In genomic region chr16:11583171-11583570, GRCh38 we compare ENCODE assay signal across 10 cellular contexts. TPM values are rescaled to one million over a fixed set of nuclear protein-coding genes. Genes with fewer than 3 reads are reported as not detected.
A peak's percentile ranks its signal among the peaks of the same experiment; 100 is the strongest.
DNase-seq lines count a peak whose midpoint lies in the region; ATAC-seq, FAIRE-seq and TF ChIP-seq lines count a peak whose summit lies in the region.
"Had no signal": no experiment of that assay in that cellular context is flagged by ENCODE, and none has a peak within 500 bp of the region (broad histone marks: within the 10 kb centered on the region; RNA-seq: fewer than 3 reads in every experiment).

No MANE protein-coding gene starts in this region.

- peak overlapping the region; percentile 65 for H3K4me3 Mint-ChIP-seq in activated CD4-positive, alpha-beta T cell treated with anti-CD3 and anti-CD28 coated beads, Interleukin-2, amount 10 ng/mL, durations not matched to agents 7 days and 5 days
- H3K4me3 Mint-ChIP-seq in activated T-helper 1 cell treated with anti-CD3 and anti-CD28 coated beads, Interleukin-12 subunit alpha, Interleukin-12 subunit beta, Interleukin-2, Interleukin-4 antibody, amounts not matched to agents 30 ng/mL and 10 ng/mL and 1 ng/mL, durations not matched to agents 14 hours and 24 hours and 36 hours, result peak overlapping the region; percentile 84

- WGBS in thyroid gland, 2 donors, result 71 to 86% methylated on average over 7 of the region's 7 CpGs

- H3K36me3 Mint-ChIP-seq in activated CD4-positive, alpha-beta T cell treated with anti-CD3 and anti-CD28 coated beads, Interleukin-2, amount 10 ng/mL, durations not matched to agents 7 days and 5 days (ENCODE audit: low read depth), result peaks cover 50% of the 10 kb centered on the region
- peaks cover 42% of the 10 kb centered on the region for H3K36me3 Mint-ChIP-seq in activated T-helper 1 cell treated with anti-CD3 and anti-CD28 coated beads, Interleukin-12 subunit alpha, Interleukin-12 subunit beta, Interleukin-2, Interleukin-4 antibody, amounts not matched to agents 30 ng/mL and 10 ng/mL and 1 ng/mL, durations not matched to agents 14 hours and 24 hours and 36 hours (ENCODE audit: low read depth)

- H3K4me3 ChIP-seq in kidney (ENCODE audit: low read length in 2 of 2) (peak overlapping the region; percentile 2 to 16), thyroid gland (replicated peaks in 1 of 3) (no peak overlapping the region)

- H3K9me3 Mint-ChIP-seq in activated CD4-positive, alpha-beta T cell treated with anti-CD3 and anti-CD28 coated beads, Interleukin-2, amount 10 ng/mL, durations not matched to agents 7 days and 5 days, result no peaks in the 10 kb centered on the region
- H3K9me3 Mint-ChIP-seq in activated T-helper 1 cell treated with anti-CD3 and anti-CD28 coated beads, Interleukin-12 subunit alpha, Interleukin-12 subunit beta, Interleukin-2, Interleukin-4 antibody, amounts not matched to agents 30 ng/mL and 10 ng/mL and 1 ng/mL, durations not matched to agents 14 hours and 24 hours and 36 hours, result no peaks in the 10 kb centered on the region

- H3K36me3 ChIP-seq in kidney (ENCODE audit: control insufficient read depth in 1 of 2, insufficient read depth in 2 of 2, low read length in 2 of 2), result no peaks in the 10 kb centered on the region
- no peaks in the 10 kb centered on the region for H3K36me3 ChIP-seq in thyroid gland

- no peak for TF ChIP-seq CTCF in kidney (IDR thresholded peaks at IDR 0.05; ENCODE audit: borderline replicate concordance, extremely low read depth, insufficient read depth)
- no peak for TF ChIP-seq CTCF in thyroid gland (IDR thresholded peaks at IDR 0.05)

- H3K27me3 Mint-ChIP-seq in activated CD4-positive, alpha-beta T cell treated with anti-CD3 and anti-CD28 coated beads, Interleukin-2, amount 10 ng/mL, durations not matched to agents 7 days and 5 days, result peaks cover 2% of the 10 kb centered on the region
- no peaks in the 10 kb centered on the region for H3K27me3 Mint-ChIP-seq in activated T-helper 1 cell treated with anti-CD3 and anti-CD28 coated beads, Interleukin-12 subunit alpha, Interleukin-12 subunit beta, Interleukin-2, Interleukin-4 antibody, amounts not matched to agents 30 ng/mL and 10 ng/mL and 1 ng/mL, durations not matched to agents 14 hours and 24 hours and 36 hours (ENCODE audit: insufficient read depth)

- FAIRE-seq in kidney (lab: Jason Lieb, UNC), result no peak

- H3K9me3 ChIP-seq in kidney (ENCODE audit: control insufficient read depth in 1 of 2, low read length in 2 of 2), result no peaks in the 10 kb centered on the region
- no peaks in the 10 kb centered on the region for H3K9me3 ChIP-seq in thyroid gland

- H3K27ac ChIP-seq in kidney (ENCODE audit: low read depth in 2 of 2, low read length in 2 of 2) (peak overlapping the region; percentile 56 to 94), thyroid gland (peak overlapping the region; percentile 98 to 99 (median 98))

- H3K27me3 ChIP-seq in thyroid gland, result no peaks in the 10 kb centered on the region

- H3K27ac Mint-ChIP-seq in activated CD4-positive, alpha-beta T cell treated with anti-CD3 and anti-CD28 coated beads, Interleukin-2, amount 10 ng/mL, durations not matched to agents 7 days and 5 days, result peak overlapping the region; percentile 39
- peak overlapping the region; percentile 92 for H3K27ac Mint-ChIP-seq in activated T-helper 1 cell treated with anti-CD3 and anti-CD28 coated beads, Interleukin-12 subunit alpha, Interleukin-12 subunit beta, Interleukin-2, Interleukin-4 antibody, amounts not matched to agents 30 ng/mL and 10 ng/mL and 1 ng/mL, durations not matched to agents 14 hours and 24 hours and 36 hours

- CTCF ChIA-PET in activated CD4-positive, alpha-beta T cell treated with anti-CD3 and anti-CD28 coated beads, Interleukin-2, amount 10 ng/mL, durations not matched to agents 7 days and 5 days (lab: Charles Lee), result interaction anchor here (1.2 to 2.0 kb wide), 4 partner anchors 8 to 309 kb away, joined by 3 to 10 read pairs (median 3); partner anchors contain the start of gene PRM3

- TF ChIP-seq POLR2A in thyroid gland (IDR thresholded peaks at IDR 0.05), result no peak

- H3K4me1 ChIP-seq in kidney (ENCODE audit: control insufficient read depth in 1 of 2, insufficient read depth in 1 of 2, low read depth in 1 of 2, low read length in 2 of 2) (peaks cover 0 to 19% of the 10 kb centered on the region in 2 donors), thyroid gland (peaks cover 46 to 50% of the 10 kb centered on the region in 2 donors)

- H3K4me1 Mint-ChIP-seq in activated CD4-positive, alpha-beta T cell treated with anti-CD3 and anti-CD28 coated beads, Interleukin-2, amount 10 ng/mL, durations not matched to agents 7 days and 5 days, result peaks cover 70% of the 10 kb centered on the region
- H3K4me1 Mint-ChIP-seq in activated T-helper 1 cell treated with anti-CD3 and anti-CD28 coated beads, Interleukin-12 subunit alpha, Interleukin-12 subunit beta, Interleukin-2, Interleukin-4 antibody, amounts not matched to agents 30 ng/mL and 10 ng/mL and 1 ng/mL, durations not matched to agents 14 hours and 24 hours and 36 hours (ENCODE audit: low read depth), result peaks cover 69% of the 10 kb centered on the region

- intact Hi-C loops in activated T-helper 1 cell treated with anti-CD3 and anti-CD28 coated beads, Interleukin-12 subunit alpha, Interleukin-12 subunit beta, Interleukin-2, Interleukin-4 antibody, amounts not matched to agents 30 ng/mL and 10 ng/mL and 1 ng/mL, durations not matched to agents 14 hours and 24 hours and 36 hours (cut with micrococcal nuclease), result loop anchor here (2.0 to 10.0 kb wide), 6 partner anchors 159 to 478 kb away; partner anchors contain the start of genes GSPT1, TXNDC11 and ZC3H7A
- intact Hi-C loops in kidney (cut with DNase I) (loop anchor here (10.0 kb wide), 1 partner anchor 52 kb away; no protein-coding TSS in a partner anchor), thyroid gland (cut with DNase I) (no loop called here)

- no peak for ATAC-seq in HG02981 (IDR thresholded peaks at IDR 0.05; ENCODE audit: unreplicated experiment)
- no peak for ATAC-seq in HG02973 (IDR thresholded peaks at IDR 0.05; ENCODE audit: unreplicated experiment)
- no peak for ATAC-seq in HG02571 (IDR thresholded peaks at IDR 0.05; ENCODE audit: unreplicated experiment)

- POLR2A ChIA-PET in activated CD4-positive, alpha-beta T cell treated with anti-CD3 and anti-CD28 coated beads, Interleukin-2, amount 10 ng/mL, durations not matched to agents 7 days and 5 days (lab: Charles Lee), result no interaction called here

- H3K9ac ChIP-seq in kidney (ENCODE audit: low read length in 2 of 2), result peak overlapping the region in 1 of 2 donors; percentile 53

- no peak for DNase-seq in activated CD4-positive, alpha-beta T cell treated with anti-CD3 and anti-CD28 coated beads, Interleukin-2, amount 10 ng/mL, durations not matched to agents 7 days and 5 days
- DNase-seq in activated CD4-positive, alpha-beta T cell treated with anti-CD3 and anti-CD28 coated beads for 1 hour, result no peak
- no peak for DNase-seq in activated T-helper 1 cell treated with anti-CD3 and anti-CD28 coated beads, Interleukin-12 subunit alpha, Interleukin-12 subunit beta, Interleukin-2, Interleukin-4 antibody, amounts not matched to agents 30 ng/mL and 10 ng/mL and 1 ng/mL, durations not matched to agents 14 hours and 24 hours and 36 hours (ENCODE audit: low spot score)
- DNase-seq in kidney (no peak), thyroid gland (no peak)
- DNase-seq: activated naive CD4-positive, alpha-beta T cell; AML-193 had no signal

RNA-seq across cellular contexts. Expression of gene LITAF, which starts 3.5 kb away (rescaled TPM):
- 100 to 1,000 TPM; 133 to 141 TPM for total RNA-seq in activated CD4-positive, alpha-beta T cell treated with anti-CD3 and anti-CD28 coated beads, Interleukin-2, amount 10 ng/mL, durations not matched to agents 7 days and 5 days
- 197 and 199 TPM in 2 replicates for total RNA-seq in activated T-helper 1 cell treated with anti-CD3 and anti-CD28 coated beads, Interleukin-12 subunit alpha, Interleukin-12 subunit beta, Interleukin-2, Interleukin-4 antibody, amounts not matched to agents 30 ng/mL and 10 ng/mL and 1 ng/mL, durations not matched to agents 14 hours and 24 hours and 36 hours
- total RNA-seq in kidney (171 TPM), thyroid gland (100 to 1,000 TPM; 101 to 136 (median 112) TPM)
- 121 TPM for polyA plus RNA-seq in kidney (ENCODE audit: insufficient read depth, low read depth, low replicate concordance)

Comparison
In these comparisons a context has a peak if more than half of its experiments do, and no peak if none do; other contexts are left out.
1. H3K4me3 ChIP-seq: peak in kidney (2 of 2); none in thyroid gland (0 of 3).